In genomic region chr12:7129647-7130536, GRCh38 we compare ENCODE assay signal across 8 cellular contexts. TPM values are rescaled to one million over a fixed set of nuclear protein-coding genes. Genes with fewer than 3 reads are reported as not detected.
A peak's percentile ranks its signal among the peaks of the same experiment; 100 is the strongest.
DNase-seq lines count a peak whose midpoint lies in the region; ATAC-seq and TF ChIP-seq lines count a peak whose summit lies in the region.

TSS of gene CLSTN3 (plus strand) at chr12:7130371. CDS start at chr12:7130649, 278 bp downstream.

- no peaks in the 10 kb centered on the region for H3K27me3 Mint-ChIP-seq in progenitor cell of endocrine pancreas

- H3K4me3 ChIP-seq in H7 (ENCODE audit: insufficient read depth, low read depth, low read length), result peak within 1 kb of the TSS; percentile 73
- H3K4me3 ChIP-seq in upper lobe of left lung, result peak within 1 kb of the TSS; percentile 57 to 86 (median 70)

- H3K27ac ChIP-seq in upper lobe of left lung, result peak within 1 kb of the TSS; percentile 53 to 84 (median 69)

- TF ChIP-seq CTCF in progenitor cell of endocrine pancreas (IDR thresholded peaks at IDR 0.05; ENCODE audit: unreplicated experiment) (no peak), upper lobe of left lung (IDR thresholded peaks at IDR 0.05) (no peak)

- H3K27me3 ChIP-seq in H7 (ENCODE audit: control insufficient read depth, insufficient read depth, low read length) (peaks cover 22% of the 10 kb centered on the region), upper lobe of left lung (peaks cover 0 to 3% (median 0%) of the 10 kb centered on the region in 4 donors)

- peak within 1 kb of the TSS; percentile 90 for H3K27ac Mint-ChIP-seq in progenitor cell of endocrine pancreas

- TF ChIP-seq EP300 in upper lobe of left lung (IDR thresholded peaks at IDR 0.05), result no peak

- peaks cover 1% of the 10 kb centered on the region; the same call in 1 of the 2 replicates for H3K36me3 ChIP-seq in H7 (replicated peaks; ENCODE audit: control insufficient read depth, insufficient read depth, low read length)
- peaks cover 0 to 14% (median 2%) of the 10 kb centered on the region in 4 donors for H3K36me3 ChIP-seq in upper lobe of left lung

- no peaks in the 10 kb centered on the region for H3K9me3 Mint-ChIP-seq in progenitor cell of endocrine pancreas (ENCODE audit: low read depth)

- TF ChIP-seq POLR2A in upper lobe of left lung (IDR thresholded peaks at IDR 0.05), result peak in 1 of 4 donors; percentile 52

- peaks cover 13% of the 10 kb centered on the region for H3K36me3 Mint-ChIP-seq in progenitor cell of endocrine pancreas (ENCODE audit: insufficient read depth)

- peaks cover 19 to 28% (median 22%) of the 10 kb centered on the region in 4 donors for H3K4me1 ChIP-seq in upper lobe of left lung

- intact Hi-C loops in left cardiac atrium (cut with DNase I), result no loop called here

- no peaks in the 10 kb centered on the region for H3K9me3 ChIP-seq in upper lobe of left lung

- H3K4me1 Mint-ChIP-seq in progenitor cell of endocrine pancreas (ENCODE audit: low read depth), result peaks cover 50% of the 10 kb centered on the region

- WGBS in upper lobe of left lung, 2 donors, result 1 to 5% methylated on average over 11 to 43 of the region's 48 CpGs

- ATAC-seq in left cardiac atrium, result peak; percentile 86 to 92
- peak; percentile 86 for ATAC-seq in upper lobe of left lung (ENCODE audit: low FRiP score in 2 of 2)

- peak; percentile 85 for DNase-seq in DMS79 treated with DMSO at 0.1 percent for 48 hours (lab: John Stamatoyannopoulos, UW)
- DNase-seq in H7, result peak; percentile 100
- DNase-seq in NCI-H1092 (lab: John Stamatoyannopoulos, UW), result peak; percentile 82
- peak; percentile 72 to 91 (median 81) for DNase-seq in T-helper 2 cell
- peak; percentile 43 for DNase-seq in amniotic stem cell (lab: John Stamatoyannopoulos, UW)
- peak; percentile 88 for DNase-seq in left cardiac atrium
- DNase-seq in progenitor cell of endocrine pancreas (ENCODE audit: low spot score, unreplicated experiment), result peak; percentile 91
- DNase-seq in upper lobe of left lung, result peak; percentile 86 to 95

- peak within 1 kb of the TSS; percentile 87 for H3K4me3 Mint-ChIP-seq in progenitor cell of endocrine pancreas (ENCODE audit: low read depth)

RNA-seq across cellular contexts. Expression of gene CLSTN3, which starts in this region (rescaled TPM):
- 11.0 and 20.3 TPM in 2 replicates for total RNA-seq in H7 (2014; rRNA removed; shearing (Covaris generic))
- 10 to 100 TPM; 14.7 to 17.0 TPM for total RNA-seq in left cardiac atrium
- 202 and 204 TPM in 2 replicates for total RNA-seq in progenitor cell of endocrine pancreas
- total RNA-seq in upper lobe of left lung, result 100 to 1,000 TPM in 1 of 6 donors, 10 to 100 TPM in 5; 14.4 to 111 (median 39.0) TPM

Comparison
In these comparisons a context has a peak if more than half of its experiments do, and no peak if none do; other contexts are left out.
1. Peak in every context shown above with its lines: DNase-seq, ATAC-seq, H3K4me3 ChIP-seq and H3K27ac ChIP-seq.
2. DNase-seq: peak in every context shown above with its lines; median percentile 100 in H7; 91 in progenitor cell of endocrine pancreas; 90 in upper lobe of left lung; 88 in left cardiac atrium; 85 in DMS79 treated with DMSO at 0.1 percent for 48 hours; 82 in NCI-H1092; 81 in T-helper 2 cell; 43 in amniotic stem cell.